8 cellular contexts compared by ENCODE assay signal in the genomic region with DNA sequence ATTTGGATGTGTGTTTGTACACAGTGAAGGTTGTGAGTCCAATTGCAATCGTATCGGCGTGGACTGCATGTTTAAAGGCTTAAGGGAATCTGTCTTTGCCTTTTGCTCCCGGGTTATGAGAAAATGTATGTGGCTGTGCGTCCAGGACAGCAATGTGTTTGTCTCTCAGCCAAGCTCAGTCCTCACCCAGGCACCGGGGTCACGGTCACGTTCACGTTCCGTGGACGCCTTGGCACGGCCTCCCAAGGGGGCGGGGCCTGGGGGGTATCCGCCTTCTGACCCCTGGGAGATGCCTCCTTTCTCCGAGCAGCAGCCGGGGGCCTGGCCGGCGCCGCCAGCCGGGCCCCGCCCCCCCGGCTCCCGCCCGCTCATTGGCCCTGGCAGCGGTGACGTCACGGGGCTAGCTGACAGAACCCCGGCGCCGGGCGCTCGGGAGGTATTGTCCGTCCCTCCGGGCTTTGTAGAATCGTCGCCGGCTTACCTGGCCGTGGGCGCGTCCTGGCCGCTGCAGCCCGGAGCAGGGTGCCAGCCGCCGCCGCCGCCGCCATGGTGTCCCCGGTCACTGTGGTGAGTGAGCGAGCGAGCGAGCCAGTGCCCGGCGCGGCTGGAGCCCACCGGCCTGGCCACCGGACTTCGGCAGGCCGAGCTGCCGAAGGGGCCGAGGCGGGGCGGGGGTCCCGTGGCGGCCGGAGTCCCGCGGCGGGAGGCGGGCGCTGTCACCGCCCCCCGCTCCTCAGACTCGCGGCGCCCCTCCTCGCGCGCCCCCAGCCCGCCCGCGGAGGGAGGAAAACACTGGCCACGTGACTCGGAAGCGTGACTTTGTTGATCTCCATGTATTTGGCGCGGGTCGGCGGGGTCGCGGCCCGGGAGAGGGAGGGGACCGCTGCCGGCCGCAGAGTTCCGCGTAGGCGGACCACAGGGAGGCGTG. TPM values are rescaled to one million over a fixed set of nuclear protein-coding genes. Genes with fewer than 3 reads are reported as not detected.
DNase-seq lines count a peak whose midpoint lies in the region; ATAC-seq and TF ChIP-seq lines count a peak whose summit lies in the region.

A gene with protein sequence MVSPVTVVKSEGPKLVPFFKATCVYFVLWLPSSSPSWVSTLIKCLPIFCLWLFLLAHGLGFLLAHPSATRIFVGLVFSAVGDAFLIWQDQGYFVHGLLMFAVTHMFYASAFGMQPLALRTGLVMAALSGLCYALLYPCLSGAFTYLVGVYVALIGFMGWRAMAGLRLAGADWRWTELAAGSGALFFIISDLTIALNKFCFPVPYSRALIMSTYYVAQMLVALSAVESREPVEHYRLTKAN (plus strand): TSS at position 439 of the 928 bp plus-strand sequence. CDS start 108 bp downstream, at position 547.

- H3K9me3 Mint-ChIP-seq in natural killer cell treated with Interleukin-12 subunit alpha and Interleukin-12 subunit beta and Interleukin-15 and Interleukin-18, amount 100 ng/mL, for 72 hours: no peaks in the 10 kb centered on the region

- H3K9me2 ChIP-seq in GM23248 (ENCODE audit: insufficient read depth): no peaks in the 10 kb centered on the region

- H3K9me3 ChIP-seq in GM23248 (ENCODE audit: low read depth): no peaks in the 10 kb centered on the region
- H3K9me3 ChIP-seq in RWPE2 (ENCODE audit: severe bottlenecking): no peaks in the 10 kb centered on the region

- H3F3A ChIP-seq in GM23248 (ENCODE audit: insufficient read depth): peaks cover 10% of the 10 kb centered on the region; the same call in 1 of the 2 replicates

- H3K4me1 Mint-ChIP-seq in natural killer cell treated with Interleukin-12 subunit alpha and Interleukin-12 subunit beta and Interleukin-15 and Interleukin-18, amount 100 ng/mL, for 72 hours (ENCODE audit: low read depth in 2 of 2): peaks cover 13 to 18% of the 10 kb centered on the region in 2 donors

- WGBS in GM23248 (ENCODE audit: low coverage in 1 of 2, low lambda C conversion rate in 2 of 2, missing lambda C conversion rate in 2 of 2), 2 experiments: 1 to 2% methylated on average over 51 to 71 of the region's 98 CpGs

- no peaks in the 10 kb centered on the region for H4K20me1 ChIP-seq in GM23248 (ENCODE audit: insufficient read depth)

- H3K4me3 ChIP-seq in GM23248: peak within 1 kb of the TSS; percentile 73
- H3K4me3 ChIP-seq in RWPE2 (ENCODE audit: severe bottlenecking): peak within 1 kb of the TSS; percentile 55
- peak within 1 kb of the TSS; percentile 64 for H3K4me3 ChIP-seq in fibroblast of pulmonary artery (replicated peaks; ENCODE audit: low read depth, low read length)

- peak within 1 kb of the TSS; percentile 71 for H3K4me2 ChIP-seq in GM23248 (ENCODE audit: unreplicated experiment)

- no peaks in the 10 kb centered on the region for H3K36me3 Mint-ChIP-seq in natural killer cell treated with Interleukin-12 subunit alpha and Interleukin-12 subunit beta and Interleukin-15 and Interleukin-18, amount 100 ng/mL, for 72 hours

- peak within 1 kb of the TSS; percentile 81 for H3K4me3 Mint-ChIP-seq in natural killer cell treated with Interleukin-12 subunit alpha and Interleukin-12 subunit beta and Interleukin-15 and Interleukin-18, amount 100 ng/mL, for 72 hours

- TF ChIP-seq CTCF in RWPE2 (IDR thresholded peaks at IDR 0.05; ENCODE audit: poor library complexity, severe bottlenecking) (no peak), fibroblast of pulmonary artery (IDR thresholded peaks at IDR 0.05; ENCODE audit: low read length, missing control alignments) (no peak)

- in situ Hi-C loops in GM23248 (cut with MboI): no loop called here

- H3K9ac ChIP-seq in GM23248: peak within 1 kb of the TSS; percentile 66

- H3K27ac ChIP-seq in GM23248: no peak within 1 kb of the TSS
- H3K27ac ChIP-seq in RWPE2 (ENCODE audit: poor library complexity, severe bottlenecking): no peak within 1 kb of the TSS

- H2AFZ ChIP-seq in GM23248: peak within 1 kb of the TSS; percentile 79

- peak; percentile 40 for DNase-seq in DMS79 (lab: John Stamatoyannopoulos, UW)
- DNase-seq in GM23248: peak; percentile 94
- peak; percentile 62 to 64 for DNase-seq in Kasumi-1 (lab: John Stamatoyannopoulos, UW)
- peak; percentile 84 for DNase-seq in RWPE2 (ENCODE audit: low spot score)
- peak; percentile 97 for DNase-seq in activated effector memory CD4-positive, alpha-beta T cell treated with anti-CD3 and anti-CD28 coated beads, Interleukin-2, amount 50 U/mL, for 16 hours
- DNase-seq in fibroblast of pulmonary artery (ENCODE audit: low read depth): peak; percentile 75
- DNase-seq in natural killer cell treated with Interleukin-12 subunit alpha and Interleukin-12 subunit beta and Interleukin-15 and Interleukin-18, amount 100 ng/mL, for 72 hours (ENCODE audit: low spot score): peak; percentile 95
- peak; percentile 78 to 93 (median 86) for DNase-seq in stimulated activated naive CD4-positive, alpha-beta T cell (lab: John Stamatoyannopoulos, UW)

- peak; percentile 87 for ATAC-seq in RWPE2 (ENCODE audit: low read depth)
- peak; percentile 95 to 98 for ATAC-seq in natural killer cell treated with Interleukin-12 subunit alpha and Interleukin-12 subunit beta and Interleukin-15 and Interleukin-18, amount 100 ng/mL, for 72 hours

- H3K4me1 ChIP-seq in GM23248 (ENCODE audit: insufficient read depth): no peaks in the 10 kb centered on the region
- no peaks in the 10 kb centered on the region for H3K4me1 ChIP-seq in RWPE2 (ENCODE audit: insufficient read depth, poor library complexity, severe bottlenecking)

- H3K27ac Mint-ChIP-seq in natural killer cell treated with Interleukin-12 subunit alpha and Interleukin-12 subunit beta and Interleukin-15 and Interleukin-18, amount 100 ng/mL, for 72 hours: peak within 1 kb of the TSS in 1 of 2 donors; percentile 45

- H3K27me3 ChIP-seq in GM23248 (replicated peaks; ENCODE audit: insufficient read depth) (no peaks in the 10 kb centered on the region; the same call in 1 of the 2 replicates), RWPE2 (ENCODE audit: insufficient read depth, poor library complexity, severe bottlenecking) (no peaks in the 10 kb centered on the region)

- no peaks in the 10 kb centered on the region for H3K79me2 ChIP-seq in GM23248 (ENCODE audit: insufficient read depth)

- peaks cover 3% of the 10 kb centered on the region in 2 donors for H3K27me3 Mint-ChIP-seq in natural killer cell treated with Interleukin-12 subunit alpha and Interleukin-12 subunit beta and Interleukin-15 and Interleukin-18, amount 100 ng/mL, for 72 hours

- H3K36me3 ChIP-seq in GM23248 (ENCODE audit: low read depth) (no peaks in the 10 kb centered on the region), RWPE2 (ENCODE audit: low read depth) (no peaks in the 10 kb centered on the region)

RNA-seq across cellular contexts. Expression of the gene that starts here (rescaled TPM):
- under 0.01 and 0.32 TPM in 2 replicates for total RNA-seq in GM23248 (2014; rRNA removed; shearing (Covaris generic))
- polyA plus RNA-seq in GM23248 (2016; fragmentation: Nextera tagmentation; extraction: Ambion mirVana): 0.38 and 1.0 TPM in 2 replicates
- total RNA-seq in natural killer cell treated with Interleukin-12 subunit alpha and Interleukin-12 subunit beta and Interleukin-15 and Interleukin-18, amount 100 ng/mL, for 72 hours: under 1 TPM; 0.21 to 0.59 TPM

Comparison
In these comparisons a context has a peak if more than half of its experiments do, and no peak if none do; other contexts are left out.
1. Peak in DNase-seq and ATAC-seq in natural killer cell treated with Interleukin-12 subunit alpha and Interleukin-12 subunit beta and Interleukin-15 and Interleukin-18, amount 100 ng/mL, for 72 hours; RNA of the gene not detected or under 1 TPM.
2. DNase-seq: peak in every context shown above with its lines; median percentile 97 in activated effector memory CD4-positive, alpha-beta T cell treated with anti-CD3 and anti-CD28 coated beads, Interleukin-2, amount 50 U/mL, for 16 hours; 95 in natural killer cell treated with Interleukin-12 subunit alpha and Interleukin-12 subunit beta and Interleukin-15 and Interleukin-18, amount 100 ng/mL, for 72 hours; 94 in GM23248; 86 in stimulated activated naive CD4-positive, alpha-beta T cell; 84 in RWPE2; 75 in fibroblast of pulmonary artery; 63 in Kasumi-1; 40 in DMS79.